Comparison of ENCODE assay signal across 8 cellular contexts in the genomic region with DNA sequence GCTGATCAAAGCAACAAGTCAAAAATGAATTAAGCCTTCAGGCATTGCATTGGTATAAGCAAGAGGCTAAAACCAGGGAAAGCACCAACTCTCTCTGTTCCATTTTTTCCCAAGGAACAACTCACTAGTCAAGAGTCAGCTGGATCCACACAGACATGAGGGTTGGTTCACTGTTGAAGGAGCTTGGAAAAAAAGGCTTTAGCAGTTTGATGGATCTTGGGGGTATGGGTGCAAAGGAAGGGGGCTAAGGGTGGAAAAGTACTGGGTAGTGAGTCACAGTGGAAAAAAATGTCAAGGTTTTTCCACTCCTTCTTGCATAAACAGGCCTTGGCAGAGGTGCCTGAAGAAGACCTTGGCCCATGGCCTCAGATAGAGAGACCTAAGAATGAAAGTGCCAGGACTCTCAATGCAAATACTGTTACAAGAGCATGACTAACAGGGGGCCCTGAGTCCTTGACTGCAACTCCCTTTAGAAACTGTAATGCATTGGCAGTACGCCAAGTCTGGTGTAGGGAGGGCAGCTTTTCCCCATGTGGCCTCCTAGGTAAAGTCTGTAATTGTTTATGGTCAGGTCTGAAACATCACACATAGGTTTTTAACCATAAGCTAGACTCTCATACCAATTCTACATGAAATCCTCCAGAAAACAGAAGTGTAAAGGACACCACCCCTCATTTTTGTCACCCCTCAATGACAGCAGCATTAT. TPM values are rescaled to one million over a fixed set of nuclear protein-coding genes. Genes with fewer than 3 reads are reported as not detected.
A peak's percentile ranks its signal among the peaks of the same experiment; 100 is the strongest.
DNase-seq lines count a peak whose midpoint lies in the region; ATAC-seq lines count a peak whose summit lies in the region.

No MANE protein-coding gene starts in this region.

- peak overlapping the region; percentile 55 for H3K4me3 Mint-ChIP-seq in stimulated activated naive CD8-positive, alpha-beta T cell treated with anti-CD3 and anti-CD28 coated beads, Interleukin-15, Interleukin-2, amounts not matched to agents 100 ng/mL and 50 ng/mL, for 24 hours

- H3K9me3 Mint-ChIP-seq in stimulated activated naive CD8-positive, alpha-beta T cell treated with anti-CD3 and anti-CD28 coated beads, Interleukin-15, Interleukin-2, amounts not matched to agents 100 ng/mL and 50 ng/mL, for 24 hours = no peaks in the 10 kb centered on the region

- DNase-seq in A172 (ENCODE audit: low spot score) (peak; percentile 31), NCI-H128 (lab: John Stamatoyannopoulos, UW; ENCODE audit: unreplicated experiment) (peak; percentile 78), glomerular endothelial cell (ENCODE audit: extremely low read depth, low read depth, low spot score) (peak; percentile 50), C1 segment of cervical spinal cord (lab: John Stamatoyannopoulos, UW) (no peak)
- peak; percentile 46 to 66 for DNase-seq in activated CD4-positive, alpha-beta T cell treated with anti-CD3 and anti-CD28 coated beads, Interleukin-2, amount 50 U/mL, for 48 hours

- no peaks in the 10 kb centered on the region for H3K27me3 Mint-ChIP-seq in stimulated activated naive CD8-positive, alpha-beta T cell treated with anti-CD3 and anti-CD28 coated beads, Interleukin-15, Interleukin-2, amounts not matched to agents 100 ng/mL and 50 ng/mL, for 24 hours

- peak overlapping the region; percentile 92 for H3K27ac Mint-ChIP-seq in stimulated activated naive CD8-positive, alpha-beta T cell treated with anti-CD3 and anti-CD28 coated beads, Interleukin-15, Interleukin-2, amounts not matched to agents 100 ng/mL and 50 ng/mL, for 24 hours

- ATAC-seq in GM18519 (IDR thresholded peaks at IDR 0.05; ENCODE audit: low FRiP score, unreplicated experiment) (peak; percentile 99), HG02885 (IDR thresholded peaks at IDR 0.05; ENCODE audit: poor library complexity, unreplicated experiment) (peak; percentile 99)

- H3K4me1 Mint-ChIP-seq in stimulated activated naive CD8-positive, alpha-beta T cell treated with anti-CD3 and anti-CD28 coated beads, Interleukin-15, Interleukin-2, amounts not matched to agents 100 ng/mL and 50 ng/mL, for 24 hours (ENCODE audit: low read depth) = peaks cover 23% of the 10 kb centered on the region

- peaks cover 68% of the 10 kb centered on the region for H3K36me3 Mint-ChIP-seq in stimulated activated naive CD8-positive, alpha-beta T cell treated with anti-CD3 and anti-CD28 coated beads, Interleukin-15, Interleukin-2, amounts not matched to agents 100 ng/mL and 50 ng/mL, for 24 hours (ENCODE audit: low read depth)

RNA-seq across cellular contexts. Expression of gene ACTL7A, which starts 23.7 kb away (rescaled TPM):
- total RNA-seq in A172 (2014; rRNA removed; shearing (Covaris generic)) = not detected in 2 replicates
- not detected in 2 replicates for total RNA-seq in glomerular endothelial cell

RNA-seq across cellular contexts. Expression of gene ACTL7B, which starts 30.0 kb away (rescaled TPM):
- total RNA-seq in A172 (2014; rRNA removed; shearing (Covaris generic)) = not detected in 2 replicates
- total RNA-seq in glomerular endothelial cell = not detected in 2 replicates

RNA-seq across cellular contexts. Expression of gene ELP1, which starts 48.1 kb away (rescaled TPM):
- 37.1 and 40.0 TPM in 2 replicates for total RNA-seq in A172 (2014; rRNA removed; shearing (Covaris generic))
- total RNA-seq in glomerular endothelial cell = 18.2 and 21.1 TPM in 2 replicates

RNA-seq across cellular contexts. Expression of gene ABITRAM, which starts 48.4 kb away (rescaled TPM):
- 13.1 and 15.5 TPM in 2 replicates for total RNA-seq in A172 (2014; rRNA removed; shearing (Covaris generic))
- total RNA-seq in glomerular endothelial cell = 7.7 and 14.3 TPM in 2 replicates

Comparison
In these comparisons a context has a peak if more than half of its experiments do, and no peak if none do; other contexts are left out.
1. DNase-seq: peak in A172 (single experiment), NCI-H128 (single experiment), activated CD4-positive, alpha-beta T cell treated with anti-CD3 and anti-CD28 coated beads, Interleukin-2, amount 50 U/mL, for 48 hours (2 of 2) and glomerular endothelial cell (single experiment); none in C1 segment of cervical spinal cord (0 of 14).